In the genomic region with DNA sequence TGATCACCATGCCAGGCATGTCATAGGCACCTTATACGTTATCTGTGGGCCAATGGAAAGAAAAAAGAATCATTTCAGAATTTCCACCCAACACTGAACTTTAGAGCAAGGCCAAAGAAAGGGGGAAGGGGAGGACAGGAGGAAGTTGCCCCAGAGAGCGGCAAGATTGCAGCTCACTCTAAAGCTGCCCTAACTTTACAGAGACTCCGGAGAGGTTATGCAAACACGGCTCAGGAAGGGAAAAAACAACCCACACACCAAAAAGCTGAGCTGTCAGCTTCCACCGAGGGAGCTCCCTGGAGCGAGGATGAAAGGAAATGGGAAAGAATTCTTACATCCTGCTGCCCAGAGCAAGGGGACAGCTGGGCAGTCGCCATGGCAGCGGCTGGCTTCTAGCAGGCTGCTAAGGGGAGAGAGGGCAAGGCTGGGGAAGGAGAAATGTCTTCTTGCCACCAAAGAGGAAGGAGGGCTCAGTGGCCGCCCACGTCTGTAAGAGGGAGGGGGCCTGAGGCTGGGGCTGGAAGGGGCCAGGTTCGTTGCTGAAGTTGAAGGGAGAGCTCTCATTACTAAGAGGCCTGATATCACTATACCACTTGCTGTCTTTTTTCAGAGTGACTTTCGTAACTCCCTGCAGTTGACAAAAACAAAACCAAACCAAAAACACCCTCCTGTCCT, we compare ENCODE assay signal across 8 cellular contexts. TPM values are rescaled to one million over a fixed set of nuclear protein-coding genes. Genes with fewer than 3 reads are reported as not detected.
DNase-seq lines count a peak whose midpoint lies in the region; TF ChIP-seq lines count a peak whose summit lies in the region.

No MANE protein-coding gene starts in this region.

- H3K4me3 ChIP-seq in right atrium auricular region (peak overlapping the region in 1 of 2 donors; percentile 22), vagina (peak overlapping the region in 1 of 2 donors; percentile 12)

- H3K4me1 ChIP-seq in right atrium auricular region (peaks cover 0 to 36% of the 10 kb centered on the region in 2 donors), vagina (peaks cover 26% of the 10 kb centered on the region)

- no peaks in the 10 kb centered on the region for H3K27me3 ChIP-seq in right atrium auricular region
- H3K27me3 ChIP-seq in vagina = no peaks in the 10 kb centered on the region

- H3K9me3 ChIP-seq in right atrium auricular region (no peaks in the 10 kb centered on the region), vagina (no peaks in the 10 kb centered on the region)

- peak overlapping the region; percentile 61 to 73 for H3K27ac ChIP-seq in right atrium auricular region
- H3K27ac ChIP-seq in vagina = peak overlapping the region; percentile 54

- TF ChIP-seq POLR2A in vagina (IDR thresholded peaks at IDR 0.05) = no peak

- no peak for TF ChIP-seq CTCF in right atrium auricular region (IDR thresholded peaks at IDR 0.05)
- no peak for TF ChIP-seq CTCF in vagina (IDR thresholded peaks at IDR 0.05)

- DNase-seq in ELR (ENCODE audit: low read depth) = peak; percentile 75
- peak; percentile 56 for DNase-seq in HCEC 1CT
- peak; percentile 86 for DNase-seq in RPMI7951 (ENCODE audit: low read depth)
- DNase-seq in amniotic epithelial cell (ENCODE audit: low read depth) = peak; percentile 92
- peak; percentile 72 for DNase-seq in right atrium auricular region (ENCODE audit: low spot score)
- DNase-seq in posterior vena cava (ENCODE audit: low spot score) = peak; percentile 90
- no peak for DNase-seq in vagina (ENCODE audit: extremely low spot score in 2 of 2)
- no peak for DNase-seq in ureter (ENCODE audit: low spot score)

- intact Hi-C loops in posterior vena cava (cut with DNase I) = no loop called here
- intact Hi-C loops in vagina (cut with DNase I) = no loop called here

- H3K36me3 ChIP-seq in right atrium auricular region (no peaks in the 10 kb centered on the region), vagina (no peaks in the 10 kb centered on the region)

RNA-seq across cellular contexts. Expression of a gene that starts 18.2 kb away (rescaled TPM):
- total RNA-seq in RPMI7951 (2014; rRNA removed; shearing (Covaris generic)) = 168 and 172 TPM in 2 replicates
- total RNA-seq in right atrium auricular region (10 to 100 TPM in 1 of 2 donors, 1 to 10 TPM in 1; 8.0 to 27.1 TPM), posterior vena cava (10 to 100 TPM; 55.0 to 66.0 TPM), vagina (67.8 TPM), ureter (79.6 TPM)

RNA-seq across cellular contexts. Expression of a gene that starts 48.6 kb away (rescaled TPM):
- total RNA-seq in RPMI7951 (2014; rRNA removed; shearing (Covaris generic)) = 28.4 and 39.2 TPM in 2 replicates
- total RNA-seq in right atrium auricular region = 10 to 100 TPM; 36.2 to 44.1 TPM
- total RNA-seq in posterior vena cava = 10 to 100 TPM; 48.5 to 49.4 TPM
- total RNA-seq in vagina = 39.3 TPM
- total RNA-seq in ureter = 55.9 TPM

Comparison
In these comparisons a context has a peak if more than half of its experiments do, and no peak if none do; other contexts are left out.
1. DNase-seq: peak in ELR (single experiment), HCEC 1CT (single experiment), RPMI7951 (single experiment), amniotic epithelial cell (single experiment), right atrium auricular region (single experiment) and posterior vena cava (single experiment); none in vagina (0 of 2) and ureter (single experiment).